ENCODE assay signal across 9 cellular contexts in genomic region chr20:57350086-57350710, GRCh38. TPM values are rescaled to one million over a fixed set of nuclear protein-coding genes. Genes with fewer than 3 reads are reported as not detected.
DNase-seq lines count a peak whose midpoint lies in the region; ATAC-seq and TF ChIP-seq lines count a peak whose summit lies in the region.
"Had no signal": no experiment of that assay in that cellular context is flagged by ENCODE, and none has a peak within 500 bp of the region (broad histone marks: within the 10 kb centered on the region; RNA-seq: fewer than 3 reads in every experiment).

No MANE protein-coding gene starts in this region.

- intact Hi-C loops in psoas muscle (cut with DNase I), result no loop called here

- no peaks in the 10 kb centered on the region for H3K9me3 ChIP-seq in psoas muscle

- peak overlapping the region; percentile 64 for H3K4me3 Mint-ChIP-seq in activated T-cell treated with anti-CD3 and anti-CD28 coated beads, Interleukin-2, amount 50 U/mL, for 4 hours

- H3K4me1 Mint-ChIP-seq in activated T-cell treated with anti-CD3 and anti-CD28 coated beads, Interleukin-2, amount 50 U/mL, for 4 hours (ENCODE audit: low read depth), result peaks cover 26% of the 10 kb centered on the region

- no peak for ATAC-seq in activated T-cell treated with anti-CD3 and anti-CD28 coated beads, Interleukin-2, amount 50 U/mL, for 4 hours
- ATAC-seq in psoas muscle, result no peak

- peaks cover 11% of the 10 kb centered on the region for H3K4me1 ChIP-seq in psoas muscle

- H3K27ac ChIP-seq in VCaP (0 out of 2 replicates have a peak overlapping the region, but pooled peaks have one; percentile 38), psoas muscle (no peak overlapping the region)

- no peak for DNase-seq in activated T-cell treated with anti-CD3 and anti-CD28 coated beads, Interleukin-2, amount 50 U/mL, for 4 hours
- DNase-seq in activated T-cell treated with anti-CD3 and anti-CD28 coated beads, Interleukin-2, amount 50 U/mL, for 48 hours, result no peak
- DNase-seq in foreskin fibroblast (peak; percentile 47 to 70), stromal cell of bone marrow (ENCODE audit: low read depth) (peak; percentile 9), HuH-7.5 (ENCODE audit: low spot score) (no peak), midbrain (lab: John Stamatoyannopoulos, UW) (no peak), psoas muscle (no peak)

- H3K9me3 Mint-ChIP-seq in activated T-cell treated with anti-CD3 and anti-CD28 coated beads, Interleukin-2, amount 50 U/mL, for 4 hours, result no peaks in the 10 kb centered on the region

- H3K4me3 ChIP-seq in foreskin fibroblast (ENCODE audit: low read depth in 1 of 2, low read length in 2 of 2) (no peak overlapping the region), psoas muscle (no peak overlapping the region)

- peaks cover 16% of the 10 kb centered on the region for H3K36me3 Mint-ChIP-seq in activated T-cell treated with anti-CD3 and anti-CD28 coated beads, Interleukin-2, amount 50 U/mL, for 4 hours (ENCODE audit: insufficient read depth)

- TF ChIP-seq CTCF in VCaP (conservative IDR thresholded peaks at IDR 0.05), result no peak
- no peak for TF ChIP-seq CTCF in foreskin fibroblast (IDR thresholded peaks at IDR 0.05; ENCODE audit: low read depth, low read length)
- TF ChIP-seq CTCF in psoas muscle (IDR thresholded peaks at IDR 0.05), result no peak

- H3K27me3 Mint-ChIP-seq in activated T-cell treated with anti-CD3 and anti-CD28 coated beads, Interleukin-2, amount 50 U/mL, for 4 hours (ENCODE audit: low read depth), result peaks cover 9% of the 10 kb centered on the region

- H3K36me3 ChIP-seq in psoas muscle (ENCODE audit: insufficient read depth in 1 of 2, low read depth in 1 of 2), result peaks cover 3 to 9% of the 10 kb centered on the region in 2 donors

- no peaks in the 10 kb centered on the region for H3K27me3 ChIP-seq in psoas muscle (ENCODE audit: insufficient read depth in 3 of 3, low read length in 2 of 3)

- WGBS in psoas muscle, 3 donors, result 78 to 90% (median 89%) methylated on average over 16 of the region's 16 CpGs

RNA-seq across cellular contexts. Expression of gene RAE1, which starts 0.9 kb away (rescaled TPM):
- 10 to 100 TPM; 64.7 to 73.8 (median 68.5) TPM for total RNA-seq in activated T-cell treated with anti-CD3 and anti-CD28 coated beads, Interleukin-2, amount 50 U/mL, for 4 hours
- 10 to 100 TPM in 3 of 4 donors, 1 to 10 TPM in 1; 9.1 to 17.3 (median 14.4) TPM for total RNA-seq in psoas muscle
- polyA plus RNA-seq in psoas muscle, result 10 to 100 TPM; 13.9 to 23.6 (median 18.9) TPM

RNA-seq across cellular contexts. Expression of gene SPO11, which starts 20.6 kb away (rescaled TPM):
- total RNA-seq in activated T-cell treated with anti-CD3 and anti-CD28 coated beads, Interleukin-2, amount 50 U/mL, for 4 hours, result not detected
- not detected for total RNA-seq in psoas muscle
- polyA plus RNA-seq in psoas muscle, result not detected
- total RNA-seq: lower leg skin had no signal

RNA-seq across cellular contexts. Expression of gene RBM38, which starts 41.0 kb away (rescaled TPM):
- total RNA-seq in activated T-cell treated with anti-CD3 and anti-CD28 coated beads, Interleukin-2, amount 50 U/mL, for 4 hours, result 100 to 1,000 TPM; 123 to 172 (median 129) TPM
- 100 to 1,000 TPM in 2 of 4 donors, 10 to 100 TPM in 2; 73.2 to 202 (median 93.0) TPM for total RNA-seq in psoas muscle
- 100 to 1,000 TPM; 135 to 308 (median 144) TPM for polyA plus RNA-seq in psoas muscle

Comparison
In these comparisons a context has a peak if more than half of its experiments do, and no peak if none do; other contexts are left out.
1. DNase-seq: peak in foreskin fibroblast (2 of 2) and stromal cell of bone marrow (single experiment); none in activated T-cell treated with anti-CD3 and anti-CD28 coated beads, Interleukin-2, amount 50 U/mL, for 4 hours (single experiment), activated T-cell treated with anti-CD3 and anti-CD28 coated beads, Interleukin-2, amount 50 U/mL, for 48 hours (0 of 2), HuH-7.5 (single experiment), midbrain (single experiment) and psoas muscle (0 of 2).